Comparison of ENCODE assay signal across 15 cellular contexts in the genomic region with DNA sequence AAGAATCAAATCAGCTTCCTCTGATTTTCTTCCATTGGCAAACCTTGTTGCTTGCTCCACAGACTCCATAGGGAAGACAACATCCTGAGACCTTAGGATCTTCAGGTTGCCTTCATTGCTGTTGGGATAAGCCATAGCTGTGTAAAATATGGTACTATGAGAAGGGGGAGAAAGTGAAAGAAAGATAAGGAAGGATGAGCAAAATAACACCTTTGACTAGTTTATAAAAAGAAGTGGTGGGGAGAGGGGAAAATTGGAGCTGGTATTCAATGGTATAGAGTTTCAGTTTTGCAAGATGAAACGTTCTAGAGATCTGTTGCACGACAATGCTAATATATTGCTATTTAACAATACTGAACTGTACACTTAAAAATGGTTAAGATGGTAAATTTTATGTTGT.
"Had no signal": no experiment of that assay in that cellular context is flagged by ENCODE, and none has a peak within 500 bp of the region (broad histone marks: within the 10 kb centered on the region; RNA-seq: fewer than 3 reads in every experiment).

No MANE protein-coding gene starts in this region.

- H3K27me3 Mint-ChIP-seq: stimulated activated memory B cell treated with anti-CD40 and anti-IgM and Interleukin-4, amounts not matched to agents 10 μg/mL and 1 μg/mL and 100 μg/mL, for 72 hours had no signal

- H3K4me3 Mint-ChIP-seq: activated naive CD4-positive, alpha-beta T cell treated with anti-CD3 and anti-CD28 coated beads for 36 hours; activated naive CD8-positive, alpha-beta T cell treated with anti-CD3 and anti-CD28 coated beads, Interleukin-2, amount 50 U/mL, for 24 hours; nephron; stimulated activated memory B cell treated with anti-CD40 and anti-IgM and Interleukin-4, amounts not matched to agents 10 μg/mL and 1 μg/mL and 100 μg/mL, for 72 hours had no signal

- H3K36me3 ChIP-seq: ascending aorta, tibial artery had no signal

- H3K4me1 Mint-ChIP-seq: activated naive CD8-positive, alpha-beta T cell treated with anti-CD3 and anti-CD28 coated beads, Interleukin-2, amount 50 U/mL, for 24 hours; stimulated activated memory B cell treated with anti-CD40 and anti-IgM and Interleukin-4, amounts not matched to agents 10 μg/mL and 1 μg/mL and 100 μg/mL, for 72 hours had no signal

- DNase-seq: activated CD4-positive, alpha-beta T cell treated with anti-CD3 and anti-CD28 coated beads, Interleukin-2, amount 50 U/mL, for 1 hour; activated naive CD4-positive, alpha-beta T cell treated with anti-CD3 and anti-CD28 coated beads for 36 hours; activated naive CD8-positive, alpha-beta T cell treated with anti-CD3 and anti-CD28 coated beads, Interleukin-2, amount 50 U/mL, for 24 hours; activated T-cell treated with anti-CD3 and anti-CD28 coated beads for 4 hours; left ventricle myocardium superior; nucleus accumbens; posterior cingulate gyrus; retina; stimulated activated CD4-positive, alpha-beta T cell treated with anti-CD3 and anti-CD28 coated beads, Interleukin-2, amount 100 ng/mL, for 48 hours; T-helper 9 cell; tibial artery had no signal

- ATAC-seq: activated naive CD8-positive, alpha-beta T cell treated with anti-CD3 and anti-CD28 coated beads, Interleukin-2, amount 50 U/mL, for 24 hours; esophagus mucosa; left ventricle myocardium superior; stimulated activated memory B cell treated with anti-CD40 and anti-IgM and Interleukin-4, amounts not matched to agents 10 μg/mL and 1 μg/mL and 100 μg/mL, for 72 hours had no signal

- H3K36me3 Mint-ChIP-seq: stimulated activated memory B cell treated with anti-CD40 and anti-IgM and Interleukin-4, amounts not matched to agents 10 μg/mL and 1 μg/mL and 100 μg/mL, for 72 hours had no signal

- H3K9me3 ChIP-seq: ascending aorta, tibial artery had no signal

- H3K9me3 Mint-ChIP-seq: activated naive CD4-positive, alpha-beta T cell treated with anti-CD3 and anti-CD28 coated beads for 36 hours had no signal

- H3K27ac Mint-ChIP-seq: activated naive CD4-positive, alpha-beta T cell treated with anti-CD3 and anti-CD28 coated beads for 36 hours; activated naive CD8-positive, alpha-beta T cell treated with anti-CD3 and anti-CD28 coated beads, Interleukin-2, amount 50 U/mL, for 24 hours; stimulated activated memory B cell treated with anti-CD40 and anti-IgM and Interleukin-4, amounts not matched to agents 10 μg/mL and 1 μg/mL and 100 μg/mL, for 72 hours had no signal

- H3K4me3 ChIP-seq: ascending aorta, tibial artery had no signal

- H3K27me3 ChIP-seq: ascending aorta, tibial artery had no signal
